Comparison of ENCODE assay signal across 7 cellular contexts in the genomic region with DNA sequence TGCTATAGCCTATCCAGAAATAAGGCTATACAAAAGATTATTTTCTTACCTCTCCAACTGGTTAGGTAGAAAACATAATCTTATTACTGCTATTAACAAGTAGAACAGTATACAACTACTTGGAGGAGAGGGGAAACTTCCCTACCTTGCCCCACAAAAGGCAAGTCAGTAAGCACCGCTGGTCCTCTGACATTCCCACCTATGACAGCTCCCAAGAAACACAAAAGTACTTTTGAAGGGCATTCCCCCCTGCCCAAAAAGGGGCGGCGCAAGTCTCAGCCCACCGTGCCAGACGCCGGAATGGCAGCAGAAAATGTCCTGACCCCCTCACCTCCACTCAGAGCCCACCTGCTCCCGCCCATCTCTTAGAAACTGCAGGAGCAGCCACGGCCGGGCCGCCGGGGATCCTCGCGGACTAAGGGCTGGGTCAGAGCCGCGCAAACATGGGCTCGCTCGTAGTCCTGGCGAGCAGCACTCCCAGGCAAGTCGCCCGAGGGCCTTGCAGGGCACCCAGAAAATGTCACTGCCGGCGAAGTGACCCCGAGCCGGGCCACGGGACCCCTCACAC. TPM values are rescaled to one million over a fixed set of nuclear protein-coding genes. Genes with fewer than 3 reads are reported as not detected.
DNase-seq lines count a peak whose midpoint lies in the region; ATAC-seq and TF ChIP-seq lines count a peak whose summit lies in the region.

No MANE protein-coding gene starts in this region.

- BruUV-seq in IMR-90 (replicated peaks; lab: Mats Ljungman, UMichigan): no TSS peak

- peaks cover 38% of the 10 kb centered on the region for H3K4me1 Mint-ChIP-seq in stimulated activated memory B cell treated with anti-CD40 and anti-IgM and Interleukin-4, amounts not matched to agents 10 μg/mL and 1 μg/mL and 100 μg/mL, for 72 hours

- CTCF ChIA-PET in IMR-90 (lab: Yijun Ruan, JAX): interaction anchor here (0.8 kb wide), 1 partner anchor 12 kb away, joined by 6 read pairs; no protein-coding TSS in a partner anchor

- peaks cover 3% of the 10 kb centered on the region; the same call in 1 of the 2 replicates for H4K20me1 ChIP-seq in IMR-90 (ENCODE audit: insufficient read depth, low read length)

- peaks cover 2% of the 10 kb centered on the region; the same call in 1 of the 2 replicates for H3K36me3 ChIP-seq in IMR-90 (ENCODE audit: control insufficient read depth, insufficient read depth, low read length)

- no peak for TF ChIP-seq CTCF in GM12875 (IDR thresholded peaks at IDR 0.05; ENCODE audit: borderline replicate concordance, insufficient read depth, low read depth, low read length)
- no peak for TF ChIP-seq CTCF in IMR-90 (conservative IDR thresholded peaks at IDR 0.05; ENCODE audit: low read depth, low read length)
- no peak for TF ChIP-seq CTCF in astrocyte of the spinal cord (IDR thresholded peaks at IDR 0.05; ENCODE audit: low read depth, low read length)

- POLR2A ChIA-PET in IMR-90 (lab: Charles Lee; ENCODE audit: unreplicated experiment): interaction anchor here (0.6 kb wide), 1 partner anchor 55 kb away, joined by 7 read pairs; no protein-coding TSS in a partner anchor

- peak; percentile 2 for DNase-seq in IMR-90
- peak; percentile 9 for DNase-seq in astrocyte of the spinal cord (ENCODE audit: low read depth, low spot score)
- peak; percentile 57 for DNase-seq in iPS-NIHi11 (ENCODE audit: low spot score)
- no peak for DNase-seq in foreskin melanocyte

- no peaks in the 10 kb centered on the region for H3K9me3 ChIP-seq in IMR-90 (ENCODE audit: control insufficient read depth, insufficient read depth, low read length)

- H2BK20ac ChIP-seq in IMR-90 (ENCODE audit: low read depth, low read length): no peak overlapping the region

- peaks cover 8% of the 10 kb centered on the region for H3K36me3 Mint-ChIP-seq in stimulated activated memory B cell treated with anti-CD40 and anti-IgM and Interleukin-4, amounts not matched to agents 10 μg/mL and 1 μg/mL and 100 μg/mL, for 72 hours

- no peak overlapping the region for H2BK15ac ChIP-seq in IMR-90 (ENCODE audit: low read depth, low read length)

- H2AK9ac ChIP-seq in IMR-90 (replicated peaks; ENCODE audit: low read depth, low read length, poor library complexity): peak overlapping the region; percentile 78

- H3K4ac ChIP-seq in IMR-90 (ENCODE audit: low read depth, low read length): peak overlapping the region; percentile 89

- H3K56ac ChIP-seq in IMR-90 (ENCODE audit: extremely low read depth, insufficient read depth, low read length): peak overlapping the region; percentile 59

- H3K27ac Mint-ChIP-seq in stimulated activated memory B cell treated with anti-CD40 and anti-IgM and Interleukin-4, amounts not matched to agents 10 μg/mL and 1 μg/mL and 100 μg/mL, for 72 hours: peak overlapping the region; percentile 91

- intact Hi-C loops in IMR-90 (cut with micrococcal nuclease): no loop called here

- 0 out of 2 replicates have a peak, but pooled peaks cover 7% of the 10 kb centered on the region for H3K9me1 ChIP-seq in IMR-90 (ENCODE audit: insufficient read depth, low read length)

- no peak for TF ChIP-seq POLR2A in IMR-90 (IDR thresholded peaks at IDR 0.05; ENCODE audit: low read depth, low read length)

- H4K91ac ChIP-seq in IMR-90 (ENCODE audit: insufficient read depth, low read depth, low read length): peak overlapping the region; percentile 81

- peak overlapping the region; percentile 92 for H3K14ac ChIP-seq in IMR-90 (replicated peaks; ENCODE audit: low read depth, low read length)

- peak overlapping the region; percentile 90 for H3K9ac ChIP-seq in IMR-90 (ENCODE audit: low read depth, low read length)

- H3K4me2 ChIP-seq in IMR-90 (ENCODE audit: low read depth, low read length): peak overlapping the region; percentile 94

- peak overlapping the region; percentile 95 for H2AFZ ChIP-seq in IMR-90 (replicated peaks; ENCODE audit: low read length, poor library complexity)

- H2BK120ac ChIP-seq in IMR-90 (ENCODE audit: low read depth, low read length): 0 out of 2 replicates have a peak overlapping the region, but pooled peaks have one; percentile 33

- H3K27me3 Mint-ChIP-seq in stimulated activated memory B cell treated with anti-CD40 and anti-IgM and Interleukin-4, amounts not matched to agents 10 μg/mL and 1 μg/mL and 100 μg/mL, for 72 hours: no peaks in the 10 kb centered on the region

- peaks cover 3% of the 10 kb centered on the region; the same call in 1 of the 2 replicates for H3K4me1 ChIP-seq in IMR-90 (ENCODE audit: control insufficient read depth, insufficient read depth, low read length)

- H3K27me3 ChIP-seq in IMR-90 (ENCODE audit: control insufficient read depth, insufficient read depth, low read length): no peaks in the 10 kb centered on the region

- peaks cover 10 to 32% of the 10 kb centered on the region in 2 experiments for H3K79me1 ChIP-seq in IMR-90 (ENCODE audit: low read depth in 1 of 2, low read length in 2 of 2)

- H3K9me3 Mint-ChIP-seq in stimulated activated memory B cell treated with anti-CD40 and anti-IgM and Interleukin-4, amounts not matched to agents 10 μg/mL and 1 μg/mL and 100 μg/mL, for 72 hours: no peaks in the 10 kb centered on the region

- H3K4me3 Mint-ChIP-seq in stimulated activated memory B cell treated with anti-CD40 and anti-IgM and Interleukin-4, amounts not matched to agents 10 μg/mL and 1 μg/mL and 100 μg/mL, for 72 hours: peak overlapping the region; percentile 97

- peak overlapping the region; percentile 83 for H3K4me3 ChIP-seq in GM12875 (ENCODE audit: low read depth, low read length)
- peak overlapping the region; percentile 84 for H3K4me3 ChIP-seq in IMR-90 (ENCODE audit: insufficient read depth, low read depth, low read length)
- H3K4me3 ChIP-seq in astrocyte of the spinal cord (ENCODE audit: low read depth, low read length): peak overlapping the region; percentile 100

- peak overlapping the region; percentile 49 to 89 for H4K8ac ChIP-seq in IMR-90 (ENCODE audit: low read depth in 2 of 2, low read length in 2 of 2)

- H3K27ac ChIP-seq in IMR-90 (ENCODE audit: insufficient read depth, low read length): peak overlapping the region; percentile 83

- in situ Hi-C loops in IMR-90 (cut with MboI; ENCODE audit: low sequenced_read_pairs): no loop called here
- in situ Hi-C loops in astrocyte of the spinal cord (cut with HindIII; ENCODE audit: low sequenced_read_pairs): no loop called here

- peak overlapping the region; percentile 57 for H3K23ac ChIP-seq in IMR-90 (ENCODE audit: low read depth, low read length)

- peak overlapping the region; percentile 33; the same call in 1 of the 2 replicates for H2AK5ac ChIP-seq in IMR-90 (ENCODE audit: low read depth, low read length)

- peak overlapping the region; percentile 83 for H4K5ac ChIP-seq in IMR-90 (ENCODE audit: low read depth, low read length)

- 0% methylated on average over 4 of the region's 25 CpGs; no CpG with 5 or more reads in 1 of the 2 experiments for WGBS in IMR-90 (ENCODE audit: extremely low coverage in 2 of 2, insufficient read length in 1 of 2), 2 experiments

- H3K18ac ChIP-seq in IMR-90 (ENCODE audit: low read depth, low read length): no peak overlapping the region; the same call in 1 of the 2 replicates

- ATAC-seq in GM21528 (IDR thresholded peaks at IDR 0.05; ENCODE audit: low FRiP score, unreplicated experiment) (peak; percentile 49), IMR-90 (ENCODE audit: low read depth) (peak; percentile 53)
- ATAC-seq in stimulated activated memory B cell treated with anti-CD40 and anti-IgM and Interleukin-4, amounts not matched to agents 10 μg/mL and 1 μg/mL and 100 μg/mL, for 72 hours: peak; percentile 66

- H2BK5ac ChIP-seq in IMR-90 (ENCODE audit: low read depth, low read length, poor library complexity, severe bottlenecking): peak overlapping the region; percentile 59

- TF ChIP-seq RAD21 in IMR-90 (IDR thresholded peaks at IDR 0.05; ENCODE audit: low read length): no peak

- dilution Hi-C loops in IMR-90 (cut with HindIII; ENCODE audit: low sequenced_read_pairs, unreplicated experiment): no loop called here

TF ChIP-seq in IMR-90, 13 proteins besides CTCF, POLR2A, EP300 and RAD21:
- TF ChIP-seq SMC3 (IDR thresholded peaks at IDR 0.05; ENCODE audit: low read depth, low read length) (no peak), FOS (IDR thresholded peaks at IDR 0.05; ENCODE audit: low read depth, low read length) (no peak)

RNA-seq across cellular contexts. Expression of a gene that starts 0.4 kb away (rescaled TPM):
- total RNA-seq in IMR-90 (2012; rRNA removed): 31.5 and 50.5 TPM in 2 replicates
- 29.5 and 36.1 TPM in 2 replicates for polyA plus RNA-seq in IMR-90 (2012; rRNA removed)
- 5.4 and 9.9 TPM in 2 replicates for polyA plus RNA-seq in IMR-90 (2012; cell fraction: cytosol; rRNA removed)
- 2.6 and 12.7 TPM in 2 replicates for polyA plus RNA-seq in IMR-90 (2012; cell fraction: nucleus; rRNA removed; ENCODE audit: low replicate concordance)

RNA-seq across cellular contexts. Expression of a gene that starts 36.9 kb away (rescaled TPM):
- 13.1 and 26.7 TPM in 2 replicates for total RNA-seq in IMR-90 (2012; rRNA removed)
- polyA plus RNA-seq in IMR-90 (2012; rRNA removed): 11.8 and 14.2 TPM in 2 replicates
- 3.3 and 7.0 TPM in 2 replicates for polyA plus RNA-seq in IMR-90 (2012; cell fraction: cytosol; rRNA removed)
- 0.86 and 3.4 TPM in 2 replicates for polyA plus RNA-seq in IMR-90 (2012; cell fraction: nucleus; rRNA removed; ENCODE audit: low replicate concordance)
